In genomic region chr1:197181982-197182381, GRCh38 we compare ENCODE assay signal across 1 cellular context.
TF ChIP-seq lines count a peak whose summit lies in the region.

No MANE protein-coding gene starts in this region.

TF ChIP-seq in GM23338, 12 proteins besides CTCF, POLR2A, EP300 and RAD21 (continued from another document):
- TF ChIP-seq, protein P1, sequence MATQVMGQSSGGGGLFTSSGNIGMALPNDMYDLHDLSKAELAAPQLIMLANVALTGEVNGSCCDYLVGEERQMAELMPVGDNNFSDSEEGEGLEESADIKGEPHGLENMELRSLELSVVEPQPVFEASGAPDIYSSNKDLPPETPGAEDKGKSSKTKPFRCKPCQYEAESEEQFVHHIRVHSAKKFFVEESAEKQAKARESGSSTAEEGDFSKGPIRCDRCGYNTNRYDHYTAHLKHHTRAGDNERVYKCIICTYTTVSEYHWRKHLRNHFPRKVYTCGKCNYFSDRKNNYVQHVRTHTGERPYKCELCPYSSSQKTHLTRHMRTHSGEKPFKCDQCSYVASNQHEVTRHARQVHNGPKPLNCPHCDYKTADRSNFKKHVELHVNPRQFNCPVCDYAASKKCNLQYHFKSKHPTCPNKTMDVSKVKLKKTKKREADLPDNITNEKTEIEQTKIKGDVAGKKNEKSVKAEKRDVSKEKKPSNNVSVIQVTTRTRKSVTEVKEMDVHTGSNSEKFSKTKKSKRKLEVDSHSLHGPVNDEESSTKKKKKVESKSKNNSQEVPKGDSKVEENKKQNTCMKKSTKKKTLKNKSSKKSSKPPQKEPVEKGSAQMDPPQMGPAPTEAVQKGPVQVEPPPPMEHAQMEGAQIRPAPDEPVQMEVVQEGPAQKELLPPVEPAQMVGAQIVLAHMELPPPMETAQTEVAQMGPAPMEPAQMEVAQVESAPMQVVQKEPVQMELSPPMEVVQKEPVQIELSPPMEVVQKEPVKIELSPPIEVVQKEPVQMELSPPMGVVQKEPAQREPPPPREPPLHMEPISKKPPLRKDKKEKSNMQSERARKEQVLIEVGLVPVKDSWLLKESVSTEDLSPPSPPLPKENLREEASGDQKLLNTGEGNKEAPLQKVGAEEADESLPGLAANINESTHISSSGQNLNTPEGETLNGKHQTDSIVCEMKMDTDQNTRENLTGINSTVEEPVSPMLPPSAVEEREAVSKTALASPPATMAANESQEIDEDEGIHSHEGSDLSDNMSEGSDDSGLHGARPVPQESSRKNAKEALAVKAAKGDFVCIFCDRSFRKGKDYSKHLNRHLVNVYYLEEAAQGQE (IDR thresholded peaks at IDR 0.05; ENCODE audit: unreplicated experiment): no peak
- TF ChIP-seq STAT1 (IDR thresholded peaks at IDR 0.05; ENCODE audit: unreplicated experiment): no peak
- no peak for TF ChIP-seq EZH2phosphoT487 (IDR thresholded peaks at IDR 0.05; ENCODE audit: unreplicated experiment)
- no peak for TF ChIP-seq JUNB (IDR thresholded peaks at IDR 0.05; ENCODE audit: unreplicated experiment)
- no peak for TF ChIP-seq ZNF331 (CRISPR knock-in tag; IDR thresholded peaks at IDR 0.05; ENCODE audit: low read depth)
- no peak for TF ChIP-seq ZNF114 (CRISPR knock-in tag; IDR thresholded peaks at IDR 0.05)
- TF ChIP-seq, protein P2, sequence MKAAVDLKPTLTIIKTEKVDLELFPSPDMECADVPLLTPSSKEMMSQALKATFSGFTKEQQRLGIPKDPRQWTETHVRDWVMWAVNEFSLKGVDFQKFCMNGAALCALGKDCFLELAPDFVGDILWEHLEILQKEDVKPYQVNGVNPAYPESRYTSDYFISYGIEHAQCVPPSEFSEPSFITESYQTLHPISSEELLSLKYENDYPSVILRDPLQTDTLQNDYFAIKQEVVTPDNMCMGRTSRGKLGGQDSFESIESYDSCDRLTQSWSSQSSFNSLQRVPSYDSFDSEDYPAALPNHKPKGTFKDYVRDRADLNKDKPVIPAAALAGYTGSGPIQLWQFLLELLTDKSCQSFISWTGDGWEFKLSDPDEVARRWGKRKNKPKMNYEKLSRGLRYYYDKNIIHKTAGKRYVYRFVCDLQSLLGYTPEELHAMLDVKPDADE (IDR thresholded peaks at IDR 0.05): no peak
